ENCODE assay signal across 25 cellular contexts in the genomic region with DNA sequence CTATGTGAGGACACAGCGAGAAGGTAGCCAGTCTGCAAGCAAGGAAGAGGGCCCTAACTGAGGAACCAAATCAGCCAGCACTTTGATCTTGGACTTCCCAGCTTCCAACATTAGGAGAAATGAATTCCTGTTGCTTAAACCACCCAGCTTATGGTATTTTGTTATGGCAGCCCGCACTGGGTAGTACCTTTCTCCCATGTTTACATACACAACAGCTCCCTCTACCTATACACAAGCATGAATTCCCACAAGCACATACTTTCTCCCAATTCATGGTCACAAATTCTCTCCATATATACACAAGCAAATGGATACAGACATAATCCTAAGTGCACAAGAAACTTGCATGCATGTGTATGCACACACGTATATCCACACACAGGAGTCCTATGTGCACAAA. TPM values are rescaled to one million over a fixed set of nuclear protein-coding genes. Genes with fewer than 3 reads are reported as not detected.
DNase-seq lines count a peak whose midpoint lies in the region; ATAC-seq, FAIRE-seq and TF ChIP-seq lines count a peak whose summit lies in the region.
"Had no signal": no experiment of that assay in that cellular context is flagged by ENCODE, and none has a peak within 500 bp of the region (broad histone marks: within the 10 kb centered on the region; RNA-seq: fewer than 3 reads in every experiment).

No MANE protein-coding gene starts in this region.

- no peaks in the 10 kb centered on the region for H3K27me3 Mint-ChIP-seq in activated CD4-positive, alpha-beta T cell treated with anti-CD3 and anti-CD28 coated beads, Interleukin-2, amount 10 ng/mL, durations not matched to agents 24 days and 14 days
- H3K27me3 Mint-ChIP-seq in activated CD4-positive, alpha-beta memory T cell treated with anti-CD3 and anti-CD28 coated beads for 36 hours: no peaks in the 10 kb centered on the region
- no peaks in the 10 kb centered on the region for H3K27me3 Mint-ChIP-seq in naive B cell
- H3K27me3 Mint-ChIP-seq in type B pancreatic cell: peaks cover 52% of the 10 kb centered on the region

- H3K4me1 Mint-ChIP-seq in activated CD4-positive, alpha-beta T cell treated with anti-CD3 and anti-CD28 coated beads, Interleukin-2, amount 10 ng/mL, durations not matched to agents 24 days and 14 days: peaks cover 55% of the 10 kb centered on the region
- peaks cover 63% of the 10 kb centered on the region for H3K4me1 Mint-ChIP-seq in activated CD4-positive, alpha-beta memory T cell treated with anti-CD3 and anti-CD28 coated beads for 36 hours (ENCODE audit: low read depth)
- H3K4me1 Mint-ChIP-seq in naive B cell (peaks cover 43 to 66% (median 47%) of the 10 kb centered on the region in 3 donors), type B pancreatic cell (ENCODE audit: unreplicated experiment) (peaks cover 5% of the 10 kb centered on the region)

- WGBS in smooth muscle cell (ENCODE audit: low lambda C conversion rate): 97% methylated on average over 3 of the region's 3 CpGs

- H3K9me3 ChIP-seq in smooth muscle cell (replicated peaks; ENCODE audit: low read depth): no peaks in the 10 kb centered on the region
- H3K9me3 ChIP-seq: A549, breast epithelium, gastrocnemius medialis, neutrophil, transverse colon had no signal

- intact Hi-C loops in activated CD4-positive, alpha-beta T cell treated with anti-CD3 and anti-CD28 coated beads, Interleukin-2, amount 10 ng/mL, durations not matched to agents 24 days and 14 days (cut with micrococcal nuclease): loop anchor here (2.0 kb wide), 3 partner anchors 19 to 41 kb away; a partner anchor contains a TSS
- intact Hi-C loops in activated CD4-positive, alpha-beta memory T cell treated with anti-CD3 and anti-CD28 coated beads for 36 hours (cut with micrococcal nuclease): loop anchor here (1.0 to 5.0 kb wide), 4 partner anchors 10 to 122 kb away; a partner anchor contains a TSS

- peaks cover 12% of the 10 kb centered on the region for H3K27me3 ChIP-seq in smooth muscle cell (ENCODE audit: low read depth)
- H3K27me3 ChIP-seq: breast epithelium, transverse colon had no signal

- H2AFZ ChIP-seq in smooth muscle cell (ENCODE audit: low read depth): no peak overlapping the region

- H3K36me3 Mint-ChIP-seq in activated CD4-positive, alpha-beta T cell treated with anti-CD3 and anti-CD28 coated beads, Interleukin-2, amount 10 ng/mL, durations not matched to agents 24 days and 14 days (ENCODE audit: low read depth): peaks cover 62% of the 10 kb centered on the region
- peaks cover 41% of the 10 kb centered on the region for H3K36me3 Mint-ChIP-seq in activated CD4-positive, alpha-beta memory T cell treated with anti-CD3 and anti-CD28 coated beads for 36 hours
- H3K36me3 Mint-ChIP-seq in naive B cell (peaks cover 0 to 20% of the 10 kb centered on the region in 2 donors), type B pancreatic cell (no peaks in the 10 kb centered on the region)

- CTCF ChIA-PET in activated CD4-positive, alpha-beta memory T cell treated with anti-CD3 and anti-CD28 coated beads for 36 hours (lab: Charles Lee): interaction anchor here (0.8 to 5.6 kb wide), 12 partner anchors 8 to 145 kb away, joined by 3 to 61 read pairs (median 8); a partner anchor contains a TSS

- no peak overlapping the region for H3K4me2 ChIP-seq in smooth muscle cell
- H3K4me2 ChIP-seq: A549 had no signal

- POLR2A ChIA-PET in activated CD4-positive, alpha-beta memory T cell treated with anti-CD3 and anti-CD28 coated beads for 36 hours (lab: Charles Lee): interaction anchor here (1.4 to 3.9 kb wide), 3 partner anchors 12 to 19 kb away, joined by 4 to 19 read pairs (median 15); a partner anchor contains a TSS

- no peaks in the 10 kb centered on the region for H3K4me1 ChIP-seq in smooth muscle cell (ENCODE audit: low read depth)
- H3K4me1 ChIP-seq: breast epithelium had no signal

- no peak for DNase-seq in activated CD4-positive, alpha-beta T cell treated with anti-CD3 and anti-CD28 coated beads, Interleukin-2, amount 10 ng/mL, durations not matched to agents 24 days and 14 days
- no peak for DNase-seq in activated CD4-positive, alpha-beta T cell treated with anti-CD3 and anti-CD28 coated beads, Interleukin-2, amount 50 U/mL, for 48 hours
- DNase-seq in GM12891 (ENCODE audit: insufficient read length, low spot score) (no peak), naive B cell (no peak), amniotic stem cell (lab: John Stamatoyannopoulos, UW) (no peak), smooth muscle cell (lab: John Stamatoyannopoulos, UW; ENCODE audit: unreplicated experiment) (no peak), type B pancreatic cell (ENCODE audit: extremely low spot score, unreplicated experiment) (no peak)
- no peak for DNase-seq in activated CD4-positive, alpha-beta memory T cell treated with anti-CD3 and anti-CD28 coated beads for 36 hours
- DNase-seq: activated CD8-positive, alpha-beta memory T cell treated with anti-CD3 and anti-CD28 coated beads, Interleukin-2, amount 50 U/mL, for 4 hours; dermis blood vessel endothelial cell; DMS79; gastrocnemius medialis; midbrain; NCI-H226; NK-92 treated with Interleukin-12 subunit alpha and Interleukin-12 subunit beta, amount 100 ng/mL, for 24 hours; SW 1271; transverse colon; WERI-Rb-1 had no signal

- no peak for ATAC-seq in naive B cell (ENCODE audit: low read depth in 2 of 2)
- ATAC-seq: A549, gastrocnemius medialis had no signal

- no peak for TF ChIP-seq CTCF in smooth muscle cell (IDR thresholded peaks at IDR 0.05; ENCODE audit: borderline replicate concordance, insufficient read depth, poor library complexity, severe bottlenecking)
- TF ChIP-seq CTCF in type B pancreatic cell (conservative IDR thresholded peaks at IDR 0.05): no peak

- no peak overlapping the region for H3K27ac ChIP-seq in smooth muscle cell (ENCODE audit: low read depth)
- H3K27ac ChIP-seq: A549, breast epithelium, C4-2B, epithelial cell of prostate, gastrocnemius medialis, neutrophil, RWPE1, WERI-Rb-1 had no signal

- H3K9me3 Mint-ChIP-seq in activated CD4-positive, alpha-beta T cell treated with anti-CD3 and anti-CD28 coated beads, Interleukin-2, amount 10 ng/mL, durations not matched to agents 24 days and 14 days: no peaks in the 10 kb centered on the region
- H3K9me3 Mint-ChIP-seq in activated CD4-positive, alpha-beta memory T cell treated with anti-CD3 and anti-CD28 coated beads for 36 hours: no peaks in the 10 kb centered on the region
- H3K9me3 Mint-ChIP-seq in naive B cell (no peaks in the 10 kb centered on the region), type B pancreatic cell (no peaks in the 10 kb centered on the region)

- no peaks in the 10 kb centered on the region for H4K20me1 ChIP-seq in smooth muscle cell (ENCODE audit: low read depth)

- H3K79me2 ChIP-seq in smooth muscle cell (ENCODE audit: low read depth): no peaks in the 10 kb centered on the region

- H3K27ac Mint-ChIP-seq in activated CD4-positive, alpha-beta T cell treated with anti-CD3 and anti-CD28 coated beads, Interleukin-2, amount 10 ng/mL, durations not matched to agents 24 days and 14 days: peak overlapping the region; percentile 12
- H3K27ac Mint-ChIP-seq in activated CD4-positive, alpha-beta memory T cell treated with anti-CD3 and anti-CD28 coated beads for 36 hours: peak overlapping the region; percentile 88
- H3K27ac Mint-ChIP-seq in naive B cell (peak overlapping the region in 3 of 6 donors; percentile 16 to 78 (median 52)), type B pancreatic cell (no peak overlapping the region)

- no peak for TF ChIP-seq POLR2A in GM12891 (IDR thresholded peaks at IDR 0.05; ENCODE audit: low read depth, low read length)

- H3K9ac ChIP-seq in smooth muscle cell (ENCODE audit: low read depth): no peak overlapping the region

- peaks cover 11% of the 10 kb centered on the region for H3F3A ChIP-seq in smooth muscle cell (ENCODE audit: low read depth)

- H3K36me3 ChIP-seq in smooth muscle cell (ENCODE audit: low read depth): no peaks in the 10 kb centered on the region
- H3K36me3 ChIP-seq: breast epithelium, gastrocnemius medialis, neutrophil, transverse colon, WERI-Rb-1 had no signal

- peak; percentile 72 for FAIRE-seq in GM12891 (lab: Jason Lieb, UNC)
- FAIRE-seq: A549, H54 had no signal

- H3K4me3 ChIP-seq in smooth muscle cell: no peak overlapping the region
- H3K4me3 ChIP-seq: A549, breast epithelium, gastrocnemius medialis, transverse colon had no signal

- peak overlapping the region; percentile 77 for H3K4me3 Mint-ChIP-seq in activated CD4-positive, alpha-beta T cell treated with anti-CD3 and anti-CD28 coated beads, Interleukin-2, amount 10 ng/mL, durations not matched to agents 24 days and 14 days
- H3K4me3 Mint-ChIP-seq in activated CD4-positive, alpha-beta memory T cell treated with anti-CD3 and anti-CD28 coated beads for 36 hours: no peak overlapping the region
- H3K4me3 Mint-ChIP-seq in naive B cell (peak overlapping the region; percentile 2 to 89 (median 76)), type B pancreatic cell (no peak overlapping the region)

RNA-seq across cellular contexts. Expression of a gene that starts 7.4 kb away (rescaled TPM):
- 226 and 239 TPM in 2 replicates for total RNA-seq in activated CD4-positive, alpha-beta T cell treated with anti-CD3 and anti-CD28 coated beads, Interleukin-2, amount 10 ng/mL, durations not matched to agents 24 days and 14 days
- polyA plus RNA-seq in GM12891 (2012; ENCODE audit: low read depth, missing spikeins): 154 TPM
- 100 to 1,000 TPM; 168 to 169 TPM for total RNA-seq in activated CD4-positive, alpha-beta memory T cell treated with anti-CD3 and anti-CD28 coated beads for 36 hours
- polyA plus RNA-seq in naive B cell (ENCODE audit: low read depth in 6 of 6): 100 to 1,000 TPM in 1 of 6 donors, 10 to 100 TPM in 5; 63.2 to 174 (median 96.4) TPM
- 5.8 TPM in 1 of 2 replicates, not detected in the other for total RNA-seq in smooth muscle cell
- polyA plus RNA-seq in smooth muscle cell: 1.5 TPM in 1 of 2 replicates, not detected in the other
- total RNA-seq in type B pancreatic cell (ENCODE audit: low replicate concordance): 3.2 and 4.2 TPM in 2 replicates

RNA-seq across cellular contexts. Expression of a gene that starts 19.0 kb away (rescaled TPM):
- total RNA-seq in activated CD4-positive, alpha-beta T cell treated with anti-CD3 and anti-CD28 coated beads, Interleukin-2, amount 10 ng/mL, durations not matched to agents 24 days and 14 days: 21.6 and 25.6 TPM in 2 replicates
- 8.6 TPM for polyA plus RNA-seq in GM12891 (2012; ENCODE audit: low read depth, missing spikeins)
- 10 to 100 TPM; 21.4 to 23.7 TPM for total RNA-seq in activated CD4-positive, alpha-beta memory T cell treated with anti-CD3 and anti-CD28 coated beads for 36 hours
- polyA plus RNA-seq in naive B cell (ENCODE audit: low read depth in 6 of 6): 1 to 10 TPM in 4 of 6 donors, under 1 TPM in 2; 0.19 to 1.8 (median 1.1) TPM
- 9.0 and 10.6 TPM in 2 replicates for total RNA-seq in smooth muscle cell
- polyA plus RNA-seq in smooth muscle cell: 4.8 and 11.8 TPM in 2 replicates
- total RNA-seq in type B pancreatic cell (ENCODE audit: low replicate concordance): 30.6 and 49.3 TPM in 2 replicates

RNA-seq across cellular contexts. Expression of a gene that starts 19.2 kb away (rescaled TPM):
- total RNA-seq in activated CD4-positive, alpha-beta T cell treated with anti-CD3 and anti-CD28 coated beads, Interleukin-2, amount 10 ng/mL, durations not matched to agents 24 days and 14 days: 44.0 and 50.5 TPM in 2 replicates
- polyA plus RNA-seq in GM12891 (2012; ENCODE audit: low read depth, missing spikeins): 10.6 TPM
- total RNA-seq in activated CD4-positive, alpha-beta memory T cell treated with anti-CD3 and anti-CD28 coated beads for 36 hours: 10 to 100 TPM; 32.6 to 37.5 TPM
- polyA plus RNA-seq in naive B cell (ENCODE audit: low read depth in 6 of 6) (1 to 10 TPM; 1.8 to 6.0 (median 4.2) TPM), smooth muscle cell (1.0 and 3.1 TPM in 2 replicates)
- total RNA-seq in smooth muscle cell (5.2 and 7.6 TPM in 2 replicates), type B pancreatic cell (ENCODE audit: low replicate concordance) (49.2 and 72.2 TPM in 2 replicates)

RNA-seq across cellular contexts. Expression of a gene that starts 32.3 kb away (rescaled TPM):
- 57.2 and 58.5 TPM in 2 replicates for total RNA-seq in activated CD4-positive, alpha-beta T cell treated with anti-CD3 and anti-CD28 coated beads, Interleukin-2, amount 10 ng/mL, durations not matched to agents 24 days and 14 days
- polyA plus RNA-seq in GM12891 (2012; ENCODE audit: low read depth, missing spikeins): 4.0 TPM
- 10 to 100 TPM; 21.8 to 25.2 TPM for total RNA-seq in activated CD4-positive, alpha-beta memory T cell treated with anti-CD3 and anti-CD28 coated beads for 36 hours
- polyA plus RNA-seq in naive B cell (ENCODE audit: low read depth in 6 of 6): 1 to 10 TPM in 2 of 6 donors, under 1 TPM in 2, not detected in 2; 0.78 to 2.2 (median 1.3) TPM
- 19.9 and 21.8 TPM in 2 replicates for total RNA-seq in smooth muscle cell
- polyA plus RNA-seq in smooth muscle cell: 31.3 and 32.9 TPM in 2 replicates
- 74.5 and 89.9 TPM in 2 replicates for total RNA-seq in type B pancreatic cell (ENCODE audit: low replicate concordance)

Comparison
In these comparisons a context has a peak if more than half of its experiments do, and no peak if none do; other contexts are left out.
1. H3K4me3 Mint-ChIP-seq: peak in activated CD4-positive, alpha-beta T cell treated with anti-CD3 and anti-CD28 coated beads, Interleukin-2, amount 10 ng/mL, durations not matched to agents 24 days and 14 days (single experiment) and naive B cell (8 of 8); none in activated CD4-positive, alpha-beta memory T cell treated with anti-CD3 and anti-CD28 coated beads for 36 hours (single experiment) and type B pancreatic cell (single experiment).
2. RNA of a gene that starts 7.4 kb away (total RNA-seq): 226 to 239 TPM in activated CD4-positive, alpha-beta T cell treated with anti-CD3 and anti-CD28 coated beads, Interleukin-2, amount 10 ng/mL, durations not matched to agents 24 days and 14 days and 168 to 169 TPM in activated CD4-positive, alpha-beta memory T cell treated with anti-CD3 and anti-CD28 coated beads for 36 hours; 5.8 TPM in smooth muscle cell and 3.2 to 4.2 TPM in type B pancreatic cell; every median in the first group is over 10 times any median in the second.